ENCODE assay signal across 1 cellular context in genomic region chr2:154686162-154686561, GRCh38.
TF ChIP-seq lines count a peak whose summit lies in the region.

No MANE protein-coding gene starts in this region.

TF ChIP-seq in HepG2, 621 proteins besides CTCF, POLR2A, EP300 and RAD21:
- TF ChIP-seq STAG1 (CRISPR knock-in tag; IDR thresholded peaks at IDR 0.05) (peak; percentile 40; the same call in 1 of the 2 replicates), ZNF660 (CRISPR knock-in tag; IDR thresholded peaks at IDR 0.05; ENCODE audit: borderline replicate concordance, low read depth) (no peak)
